Comparison of ENCODE assay signal across 10 cellular contexts in genomic region chr1:32353431-32353830, GRCh38. TPM values are rescaled to one million over a fixed set of nuclear protein-coding genes. Genes with fewer than 3 reads are reported as not detected.
DNase-seq lines count a peak whose midpoint lies in the region; ATAC-seq and TF ChIP-seq lines count a peak whose summit lies in the region.
"Had no signal": no experiment of that assay in that cellular context is flagged by ENCODE, and none has a peak within 500 bp of the region (broad histone marks: within the 10 kb centered on the region; RNA-seq: fewer than 3 reads in every experiment).

No MANE protein-coding gene starts in this region.

- no peaks in the 10 kb centered on the region for H3K9me3 ChIP-seq in colonic mucosa
- no peaks in the 10 kb centered on the region for H3K9me3 ChIP-seq in tibial nerve

- H3K36me3 ChIP-seq in colonic mucosa (no peaks in the 10 kb centered on the region), tibial nerve (peaks cover 0 to 9% (median 0%) of the 10 kb centered on the region in 3 donors)

- no peaks in the 10 kb centered on the region for H3K36me3 Mint-ChIP-seq in activated T-cell treated with anti-CD3 and anti-CD28 coated beads, Interleukin-2, amount 50 U/mL, for 4 hours (ENCODE audit: insufficient read depth)
- no peaks in the 10 kb centered on the region for H3K36me3 Mint-ChIP-seq in activated T-cell treated with anti-CD3 and anti-CD28 coated beads, Interleukin-2, amount 50 U/mL, for 24 hours (ENCODE audit: low read depth)
- peaks cover 11% of the 10 kb centered on the region for H3K36me3 Mint-ChIP-seq in mesothelial cell of epicardium

- H3K4me3 Mint-ChIP-seq in activated T-cell treated with anti-CD3 and anti-CD28 coated beads, Interleukin-2, amount 50 U/mL, for 4 hours = peak overlapping the region; percentile 83
- H3K4me3 Mint-ChIP-seq in activated T-cell treated with anti-CD3 and anti-CD28 coated beads, Interleukin-2, amount 50 U/mL, for 24 hours = no peak overlapping the region
- peak overlapping the region; percentile 56 for H3K4me3 Mint-ChIP-seq in mesothelial cell of epicardium

- intact Hi-C loops in colonic mucosa (cut with DNase I) = no loop called here
- intact Hi-C loops in sciatic nerve (cut with DNase I) = no loop called here

- no peaks in the 10 kb centered on the region for H3K9me3 Mint-ChIP-seq in activated T-cell treated with anti-CD3 and anti-CD28 coated beads, Interleukin-2, amount 50 U/mL, for 4 hours
- H3K9me3 Mint-ChIP-seq in activated T-cell treated with anti-CD3 and anti-CD28 coated beads, Interleukin-2, amount 50 U/mL, for 24 hours = peaks cover 5% of the 10 kb centered on the region
- H3K9me3 Mint-ChIP-seq in mesothelial cell of epicardium = no peaks in the 10 kb centered on the region

- no peaks in the 10 kb centered on the region for H3K27me3 ChIP-seq in colonic mucosa
- H3K27me3 ChIP-seq in tibial nerve = no peaks in the 10 kb centered on the region

- H3K9ac ChIP-seq in colonic mucosa (ENCODE audit: low read depth in 2 of 2, low read length in 2 of 2) = peak overlapping the region in 1 of 2 donors; percentile 35

- TF ChIP-seq CTCF in colonic mucosa (IDR thresholded peaks at IDR 0.05) = no peak
- TF ChIP-seq CTCF in mesothelial cell of epicardium (IDR thresholded peaks at IDR 0.05; ENCODE audit: unreplicated experiment) = no peak
- no peak for TF ChIP-seq CTCF in tibial nerve (IDR thresholded peaks at IDR 0.05)

- no peak for ATAC-seq in activated T-cell treated with anti-CD3 and anti-CD28 coated beads, Interleukin-2, amount 50 U/mL, for 4 hours
- ATAC-seq in sciatic nerve (no peak), HG03571 (IDR thresholded peaks at IDR 0.05; ENCODE audit: unreplicated experiment) (no peak)

- H3K4me1 Mint-ChIP-seq in activated T-cell treated with anti-CD3 and anti-CD28 coated beads, Interleukin-2, amount 50 U/mL, for 4 hours (ENCODE audit: low read depth) = peaks cover 33% of the 10 kb centered on the region
- peaks cover 28% of the 10 kb centered on the region for H3K4me1 Mint-ChIP-seq in activated T-cell treated with anti-CD3 and anti-CD28 coated beads, Interleukin-2, amount 50 U/mL, for 24 hours (ENCODE audit: low read depth)
- peaks cover 28% of the 10 kb centered on the region for H3K4me1 Mint-ChIP-seq in mesothelial cell of epicardium

- 38 to 43% methylated on average over 2 of the region's 2 CpGs for WGBS in tibial nerve, 2 donors

- DNase-seq in activated T-cell treated with anti-CD3 and anti-CD28 coated beads, Interleukin-2, amount 50 U/mL, for 4 hours = no peak
- no peak for DNase-seq in activated T-cell treated with anti-CD3 and anti-CD28 coated beads, Interleukin-2, amount 50 U/mL, for 24 hours
- no peak for DNase-seq in colonic mucosa
- no peak for DNase-seq in mesothelial cell of epicardium (ENCODE audit: low spot score in 2 of 2, unreplicated experiment in 2 of 2)
- DNase-seq in tibial nerve (ENCODE audit: low spot score in 2 of 2) = no peak
- DNase-seq in sciatic nerve (ENCODE audit: low spot score) = no peak
- no peak for DNase-seq in amniotic stem cell (lab: John Stamatoyannopoulos, UW)
- DNase-seq: activated CD4-positive, alpha-beta T cell treated with anti-CD3 and anti-CD28 coated beads, Interleukin-2, amount 50 U/mL, for 4 hours; NCI-H1436 treated with DMSO at 0.1 percent for 48 hours had no signal

- H3K4me3 ChIP-seq in colonic mucosa = no peak overlapping the region
- H3K4me3 ChIP-seq in tibial nerve = no peak overlapping the region

- H3K4me1 ChIP-seq in colonic mucosa (peaks cover 3% of the 10 kb centered on the region), tibial nerve (peaks cover 0 to 56% (median 26%) of the 10 kb centered on the region in 4 donors)

- no peak for TF ChIP-seq EP300 in tibial nerve (IDR thresholded peaks at IDR 0.05)

- H3K27ac ChIP-seq in colonic mucosa (peak overlapping the region; percentile 6), tibial nerve (peak overlapping the region; percentile 4 to 97 (median 95))

- no peak for TF ChIP-seq POLR2A in tibial nerve (IDR thresholded peaks at IDR 0.05)

- H3K27me3 Mint-ChIP-seq in activated T-cell treated with anti-CD3 and anti-CD28 coated beads, Interleukin-2, amount 50 U/mL, for 4 hours (ENCODE audit: low read depth) = no peaks in the 10 kb centered on the region
- H3K27me3 Mint-ChIP-seq in activated T-cell treated with anti-CD3 and anti-CD28 coated beads, Interleukin-2, amount 50 U/mL, for 24 hours = no peaks in the 10 kb centered on the region
- H3K27me3 Mint-ChIP-seq in mesothelial cell of epicardium (ENCODE audit: low read depth) = no peaks in the 10 kb centered on the region

- no peak overlapping the region for H3K27ac Mint-ChIP-seq in activated T-cell treated with anti-CD3 and anti-CD28 coated beads, Interleukin-2, amount 50 U/mL, for 24 hours
- peak overlapping the region; percentile 95 for H3K27ac Mint-ChIP-seq in mesothelial cell of epicardium

RNA-seq across cellular contexts. Expression of gene FAM229A, which starts 8.9 kb away (rescaled TPM):
- total RNA-seq in activated T-cell treated with anti-CD3 and anti-CD28 coated beads, Interleukin-2, amount 50 U/mL, for 4 hours = 1 to 10 TPM; 2.7 to 3.5 (median 3.2) TPM
- total RNA-seq in colonic mucosa (1 to 10 TPM; 5.6 to 8.0 TPM), mesothelial cell of epicardium (12.5 to 12.9 TPM (median 12.5 TPM) in 3 replicates), tibial nerve (10 to 100 TPM in 3 of 4 donors, 1 to 10 TPM in 1; 9.4 to 23.5 (median 16.3) TPM), sciatic nerve (12.0 TPM)

RNA-seq across cellular contexts. Expression of gene TSSK3, which starts 8.9 kb away (rescaled TPM):
- under 1 TPM; 0.71 to 0.98 (median 0.92) TPM for total RNA-seq in activated T-cell treated with anti-CD3 and anti-CD28 coated beads, Interleukin-2, amount 50 U/mL, for 4 hours
- under 1 TPM; 0.61 to 0.99 TPM for total RNA-seq in colonic mucosa
- total RNA-seq in mesothelial cell of epicardium = 6.6 to 8.1 TPM (median 7.8 TPM) in 3 replicates
- 1 to 10 TPM in 3 of 4 donors, under 1 TPM in 1; 0.44 to 1.5 (median 1.2) TPM for total RNA-seq in tibial nerve
- 5.1 TPM for total RNA-seq in sciatic nerve

RNA-seq across cellular contexts. Expression of gene MARCKSL1, which starts 17.4 kb away (rescaled TPM):
- 10 to 100 TPM; 25.3 to 33.5 (median 27.8) TPM for total RNA-seq in activated T-cell treated with anti-CD3 and anti-CD28 coated beads, Interleukin-2, amount 50 U/mL, for 4 hours
- total RNA-seq in colonic mucosa (100 to 1,000 TPM; 174 to 199 TPM), mesothelial cell of epicardium (487 to 496 TPM (median 495 TPM) in 3 replicates), tibial nerve (10 to 100 TPM; 42.4 to 61.2 (median 45.0) TPM), sciatic nerve (126 TPM)

RNA-seq across cellular contexts. Expression of gene BSDC1, which starts 40.8 kb away (rescaled TPM):
- 10 to 100 TPM; 42.2 to 56.8 (median 46.6) TPM for total RNA-seq in activated T-cell treated with anti-CD3 and anti-CD28 coated beads, Interleukin-2, amount 50 U/mL, for 4 hours
- 10 to 100 TPM; 65.7 to 76.8 TPM for total RNA-seq in colonic mucosa
- 73.4 to 74.8 TPM (median 74.6 TPM) in 3 replicates for total RNA-seq in mesothelial cell of epicardium
- 10 to 100 TPM; 60.6 to 88.7 (median 83.8) TPM for total RNA-seq in tibial nerve
- total RNA-seq in sciatic nerve = 83.1 TPM
